In genomic region chr11:115409691-115410220, GRCh38 we compare ENCODE assay signal across 12 cellular contexts.
DNase-seq lines count a peak whose midpoint lies in the region; ATAC-seq lines count a peak whose summit lies in the region.
"Had no signal": no experiment of that assay in that cellular context is flagged by ENCODE, and none has a peak within 500 bp of the region (broad histone marks: within the 10 kb centered on the region; RNA-seq: fewer than 3 reads in every experiment).

No MANE protein-coding gene starts in this region.

- H2BK12ac ChIP-seq in neuronal stem cell (ENCODE audit: low read length) = no peak overlapping the region

- no peak overlapping the region for H2AFZ ChIP-seq in neuronal stem cell (ENCODE audit: low read length)

- peaks cover 4 to 10% of the 10 kb centered on the region in 2 donors for H3K4me1 ChIP-seq in neuronal stem cell (ENCODE audit: control insufficient read depth in 2 of 2, insufficient read depth in 1 of 2, low read depth in 1 of 2, low read length in 2 of 2)
- H3K4me1 ChIP-seq: SJSA1 had no signal

- H3K36me3 ChIP-seq in neuronal stem cell (replicated peaks in 1 of 2; ENCODE audit: control insufficient read depth in 2 of 2, insufficient read depth in 2 of 2, low read length in 2 of 2) = no peaks in the 10 kb centered on the region
- H3K36me3 ChIP-seq: SJSA1 had no signal

- H2BK120ac ChIP-seq in neuronal stem cell (ENCODE audit: low read depth, low read length) = no peak overlapping the region

- no peak overlapping the region for H4K8ac ChIP-seq in neuronal stem cell (ENCODE audit: low read depth, low read length)

- no peak overlapping the region for H3K18ac ChIP-seq in neuronal stem cell (ENCODE audit: low read length)

- no peak for ATAC-seq in GM18520 (IDR thresholded peaks at IDR 0.05; ENCODE audit: unreplicated experiment)
- ATAC-seq: activated CD8-positive, alpha-beta T cell treated with anti-CD3 and anti-CD28 coated beads, Interleukin-2, amount 10 ng/mL, durations not matched to agents 7 days and 5 days; stimulated activated naive B cell treated with anti-CD40 and anti-IgM and Interleukin-4, amounts not matched to agents 10 μg/mL and 1 μg/mL and 100 μg/mL, for 72 hours had no signal

- no peak overlapping the region for H2BK15ac ChIP-seq in neuronal stem cell (ENCODE audit: low read length)

- no peaks in the 10 kb centered on the region for H3K79me1 ChIP-seq in neuronal stem cell (ENCODE audit: low read depth, low read length)

- peak overlapping the region; percentile 30 for H3K27ac ChIP-seq in neuronal stem cell (replicated peaks; ENCODE audit: low read length)
- H3K27ac ChIP-seq: SJSA1, skin epidermis had no signal

- no CpG with 5 or more reads among the region's 4 CpGs for WGBS in neuronal stem cell (ENCODE audit: extremely low coverage in 2 of 2, insufficient read length in 2 of 2, insufficient replicate concordance in 1 of 2), 2 donors

- no peak overlapping the region for H2BK5ac ChIP-seq in neuronal stem cell (ENCODE audit: low read length)

- H4K91ac ChIP-seq in neuronal stem cell (ENCODE audit: low read depth, low read length, poor library complexity) = no peak overlapping the region

- no peaks in the 10 kb centered on the region for H3K9me3 ChIP-seq in neuronal stem cell (replicated peaks in 1 of 2; ENCODE audit: control insufficient read depth in 2 of 2, insufficient read depth in 1 of 2, low read depth in 1 of 2, low read length in 2 of 2)
- H3K9me3 ChIP-seq: SJSA1 had no signal

- no peaks in the 10 kb centered on the region for H3K27me3 ChIP-seq in neuronal stem cell (ENCODE audit: control insufficient read depth in 3 of 3, insufficient read depth in 3 of 3, low read depth in 1 of 3, low read length in 3 of 3)
- H3K27me3 ChIP-seq: SJSA1 had no signal

- no peak overlapping the region for H3K4ac ChIP-seq in neuronal stem cell (ENCODE audit: low read length)

- no peak overlapping the region for H3K4me3 ChIP-seq in neuronal stem cell (ENCODE audit: low read length in 2 of 2)
- H3K4me3 ChIP-seq: SJSA1, skin epidermis had no signal

- peak; percentile 17 for DNase-seq in H4 (ENCODE audit: low spot score)
- DNase-seq in NCI-H2107 (lab: John Stamatoyannopoulos, UW) = peak; percentile 46
- peak; percentile 46 for DNase-seq in SW480 (ENCODE audit: low spot score)
- DNase-seq in neuronal stem cell (ENCODE audit: low spot score) = no peak
- no peak for DNase-seq in retina
- no peak for DNase-seq in T1000 (lab: John Stamatoyannopoulos, UW)
- DNase-seq in GDM1 (lab: John Stamatoyannopoulos, UW) = no peak
- DNase-seq: activated CD8-positive, alpha-beta T cell treated with anti-CD3 and anti-CD28 coated beads, Interleukin-2, amount 10 ng/mL, durations not matched to agents 7 days and 5 days; stimulated activated naive B cell treated with anti-CD40 and anti-IgM and Interleukin-4, amounts not matched to agents 10 μg/mL and 1 μg/mL and 100 μg/mL, for 72 hours had no signal

- no peak overlapping the region for H2AK5ac ChIP-seq in neuronal stem cell (ENCODE audit: low read depth, low read length)

- no peak overlapping the region for H3K4me2 ChIP-seq in neuronal stem cell (ENCODE audit: insufficient read depth, low read length, poor library complexity, severe bottlenecking)

- no peak overlapping the region for H3K9ac ChIP-seq in neuronal stem cell (ENCODE audit: low read depth, low read length, poor library complexity)

- no peak overlapping the region for H3K14ac ChIP-seq in neuronal stem cell (ENCODE audit: low read length)

- H3K23ac ChIP-seq in neuronal stem cell (ENCODE audit: low read depth, low read length, poor library complexity) = no peak overlapping the region

Comparison
In these comparisons a context has a peak if more than half of its experiments do, and no peak if none do; other contexts are left out.
1. DNase-seq: peak in H4 (single experiment), NCI-H2107 (single experiment) and SW480 (single experiment); none in neuronal stem cell (single experiment), retina (single experiment), T1000 (single experiment) and GDM1 (single experiment).